Comparison of ENCODE assay signal across 9 cellular contexts in the genomic region with DNA sequence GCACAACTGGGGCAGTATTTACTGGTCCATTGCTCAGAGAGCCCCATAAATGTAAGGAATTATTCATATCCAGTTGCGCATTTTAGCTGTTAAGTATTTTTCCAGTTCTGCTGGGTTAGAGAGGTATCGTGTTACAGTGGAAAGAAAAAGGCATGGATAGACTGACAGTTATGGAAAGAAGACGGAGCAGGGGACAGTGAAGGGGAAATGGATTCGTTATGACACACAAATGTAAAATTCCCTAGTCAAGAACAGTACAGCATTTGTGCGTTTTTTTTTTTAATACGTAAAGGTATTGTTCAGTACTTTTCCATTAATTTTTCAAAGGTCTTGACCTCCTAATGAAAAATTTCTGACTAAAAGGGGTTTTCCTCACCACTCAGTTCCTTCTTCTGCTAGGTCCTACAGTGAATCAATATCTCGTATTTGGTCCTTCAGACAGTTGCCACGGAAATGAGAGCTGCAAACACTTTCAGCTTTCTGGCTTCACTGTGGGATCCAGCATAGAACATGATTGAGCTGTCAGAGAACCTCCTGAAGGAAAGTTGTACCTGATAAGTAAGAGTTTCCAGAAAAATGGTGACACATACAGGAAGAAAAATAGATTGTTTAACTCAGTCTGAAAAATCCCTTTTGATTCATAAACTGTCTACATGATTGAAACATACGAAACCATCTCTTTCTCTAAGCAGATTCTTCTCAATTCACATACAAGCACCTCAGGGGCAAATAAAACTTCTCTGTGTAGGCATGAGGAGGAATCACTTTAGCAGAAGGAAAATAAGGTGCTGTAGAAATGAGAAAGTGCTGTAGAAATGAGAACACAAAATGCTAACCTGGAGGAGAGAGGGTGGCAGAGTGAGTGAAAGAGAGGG. TPM values are rescaled to one million over a fixed set of nuclear protein-coding genes. Genes with fewer than 3 reads are reported as not detected.
DNase-seq lines count a peak whose midpoint lies in the region; ATAC-seq and TF ChIP-seq lines count a peak whose summit lies in the region.
"Had no signal": no experiment of that assay in that cellular context is flagged by ENCODE, and none has a peak within 500 bp of the region (broad histone marks: within the 10 kb centered on the region; RNA-seq: fewer than 3 reads in every experiment).

No MANE protein-coding gene starts in this region.

- no peak overlapping the region for H4K8ac ChIP-seq in mesenchymal stem cell (ENCODE audit: low read length)

- H3K27ac ChIP-seq in mesenchymal stem cell (ENCODE audit: low read length, poor library complexity, severe bottlenecking) = peak overlapping the region; percentile 62

- H3K23ac ChIP-seq in mesenchymal stem cell (ENCODE audit: low read length in 2 of 2) = no peak overlapping the region

- H2BK12ac ChIP-seq in mesenchymal stem cell (ENCODE audit: low read length in 2 of 2) = no peak overlapping the region

- WGBS in mesenchymal stem cell = 95% methylated on average over 8 of the region's 9 CpGs

- H3K9me3 ChIP-seq in mesenchymal stem cell (ENCODE audit: control insufficient read depth, low read length) = no peaks in the 10 kb centered on the region

- H3K14ac ChIP-seq in mesenchymal stem cell (ENCODE audit: low read length in 2 of 2) = no peak overlapping the region

- H3K4me2 ChIP-seq in mesenchymal stem cell (ENCODE audit: low read length, poor library complexity, severe bottlenecking) = peak overlapping the region; percentile 37

- peak overlapping the region; percentile 39 for H3K9ac ChIP-seq in mesenchymal stem cell (ENCODE audit: low read length)

- in situ Hi-C loops in GM13976 (cut with MboI; ENCODE audit: low sequenced_read_pairs, unreplicated experiment) = no loop called here

- DNase-seq in RPMI7951 (ENCODE audit: low read depth) = peak; percentile 42
- no peak for DNase-seq in mesenchymal stem cell
- DNase-seq in midbrain (lab: John Stamatoyannopoulos, UW) = no peak
- DNase-seq in SKM-1 treated with dmso at 0.1 percent for 144 hours (lab: John Stamatoyannopoulos, UW; ENCODE audit: unreplicated experiment) = no peak
- DNase-seq in dedifferentiated amniotic fluid mesenchymal stem cell (ENCODE audit: extremely low spot score) = no peak
- DNase-seq in GM13976 (ENCODE audit: low spot score) = no peak
- DNase-seq: right cardiac atrium had no signal

- ATAC-seq in GM19025 (IDR thresholded peaks at IDR 0.05; ENCODE audit: low read depth, unreplicated experiment) = peak; percentile 69
- ATAC-seq in HG02623 (IDR thresholded peaks at IDR 0.05; ENCODE audit: unreplicated experiment) = peak; percentile 78

- H2AK5ac ChIP-seq in mesenchymal stem cell (ENCODE audit: low read length, severe bottlenecking) = no peak overlapping the region

- no peak overlapping the region for H2AFZ ChIP-seq in mesenchymal stem cell (ENCODE audit: low read depth, low read length)

- H2BK15ac ChIP-seq in mesenchymal stem cell (ENCODE audit: low read depth, poor library complexity, severe bottlenecking) = no peak overlapping the region

- H3K27me3 ChIP-seq in mesenchymal stem cell (ENCODE audit: control insufficient read depth in 1 of 2, insufficient read depth in 1 of 2, low read length in 2 of 2) = no peaks in the 10 kb centered on the region

- no peak overlapping the region for H2BK120ac ChIP-seq in mesenchymal stem cell (ENCODE audit: low read depth, low read length)

- H3K18ac ChIP-seq in mesenchymal stem cell (ENCODE audit: low read depth in 1 of 2, low read length in 2 of 2) = no peak overlapping the region

- TF ChIP-seq CTCF in GM13976 (IDR thresholded peaks at IDR 0.05; ENCODE audit: borderline replicate concordance, control extremely low read depth, extremely low read depth, insufficient read depth, missing control alignments) = no peak

- H3K36me3 ChIP-seq in mesenchymal stem cell (ENCODE audit: control insufficient read depth in 1 of 2, insufficient read depth in 2 of 2, low read depth in 1 of 2, low read length in 2 of 2) = peaks cover 0 to 3% of the 10 kb centered on the region in 2 experiments

- H3K4me1 ChIP-seq in mesenchymal stem cell (ENCODE audit: control insufficient read depth, insufficient read depth, low read depth, low read length) = peaks cover 2% of the 10 kb centered on the region

- H2BK5ac ChIP-seq in mesenchymal stem cell (ENCODE audit: low read depth, low read length, poor library complexity, severe bottlenecking) = no peak overlapping the region

- H3K4ac ChIP-seq in mesenchymal stem cell (ENCODE audit: low read depth in 1 of 2, low read length in 2 of 2) = no peak overlapping the region

- no peak overlapping the region for H3K4me3 ChIP-seq in mesenchymal stem cell (ENCODE audit: insufficient read depth in 1 of 2, low read depth in 1 of 2, low read length in 2 of 2)

- no peak overlapping the region for H4K91ac ChIP-seq in mesenchymal stem cell (ENCODE audit: low read length)

- no peaks in the 10 kb centered on the region for H3K79me1 ChIP-seq in mesenchymal stem cell (replicated peaks; ENCODE audit: low read length, poor library complexity, severe bottlenecking)

RNA-seq across cellular contexts. Expression of a gene that starts 21.8 kb away (rescaled TPM):
- total RNA-seq in RPMI7951 (2014; rRNA removed; shearing (Covaris generic)) = 3.5 and 4.4 TPM in 2 replicates
- 3.6 TPM for polyA plus RNA-seq in mesenchymal stem cell (2013, experiment 1 of 2)
- polyA plus RNA-seq in mesenchymal stem cell (2013, experiment 2 of 2) = 3.7 TPM
